In genomic region chr10:75097666-75098285, GRCh38 we compare ENCODE assay signal across 11 cellular contexts. TPM values are rescaled to one million over a fixed set of nuclear protein-coding genes. Genes with fewer than 3 reads are reported as not detected.
DNase-seq lines count a peak whose midpoint lies in the region; ATAC-seq and TF ChIP-seq lines count a peak whose summit lies in the region.
"Had no signal": no experiment of that assay in that cellular context is flagged by ENCODE, and none has a peak within 500 bp of the region (broad histone marks: within the 10 kb centered on the region; RNA-seq: fewer than 3 reads in every experiment).

No MANE protein-coding gene starts in this region.

- no peak overlapping the region for H3K4me2 ChIP-seq in Karpas-422 (ENCODE audit: low read depth, low read length, poor library complexity, severe bottlenecking)

- H3K4me1 Mint-ChIP-seq in brain (peaks cover 19% of the 10 kb centered on the region), nephron progenitor cell (peaks cover 19% of the 10 kb centered on the region)

- no peak overlapping the region for H3K27ac ChIP-seq in Karpas-422 (ENCODE audit: low read length)

- ATAC-seq in GM18909 (IDR thresholded peaks at IDR 0.05; ENCODE audit: poor library complexity, unreplicated experiment): no peak

- no peaks in the 10 kb centered on the region for H3K9me3 ChIP-seq in Karpas-422 (ENCODE audit: low read length)

- H3K4me1 ChIP-seq in Karpas-422 (ENCODE audit: low read length): peaks cover 10% of the 10 kb centered on the region

- H3K4me3 Mint-ChIP-seq in brain (no peak overlapping the region), nephron progenitor cell (no peak overlapping the region)
- H3K4me3 Mint-ChIP-seq: activated B cell treated with CpG ODN at 0.5 μM for 24 hours had no signal

- H3K27ac Mint-ChIP-seq in brain (peak overlapping the region in 1 of 5 experiments; percentile 53), nephron progenitor cell (no peak overlapping the region)
- H3K27ac Mint-ChIP-seq: activated B cell treated with CpG ODN at 0.5 μM for 24 hours had no signal

- H3K36me3 Mint-ChIP-seq in brain: no peaks in the 10 kb centered on the region
- H3K36me3 Mint-ChIP-seq in nephron progenitor cell (ENCODE audit: low read depth): no peaks in the 10 kb centered on the region

- TF ChIP-seq CTCF in brain (conservative IDR thresholded peaks at IDR 0.05) (peak; percentile 30 to 55), nephron progenitor cell (IDR thresholded peaks at IDR 0.05) (peak; percentile 17)

- H3K4me3 ChIP-seq in Karpas-422 (ENCODE audit: low read length): no peak overlapping the region

- no peaks in the 10 kb centered on the region for H3K9me2 ChIP-seq in Karpas-422 (replicated peaks; ENCODE audit: insufficient read depth, low read length)

- no peaks in the 10 kb centered on the region for H4K20me1 ChIP-seq in Karpas-422 (ENCODE audit: insufficient read depth, low read depth, low read length)

- no peak overlapping the region for H2AFZ ChIP-seq in Karpas-422 (ENCODE audit: low read length)

- DNase-seq in DMS53 (lab: John Stamatoyannopoulos, UW) (peak; percentile 49), DMS53 treated with DMSO at 0.1 percent for 48 hours (lab: John Stamatoyannopoulos, UW; ENCODE audit: unreplicated experiment) (no peak), Karpas-422 (peak; percentile 54), nephron progenitor cell (no peak), cortex of kidney (lab: John Stamatoyannopoulos, UW) (no peak)
- no peak for DNase-seq in activated CD4-positive, alpha-beta T cell treated with anti-CD3 and anti-CD28 coated beads, Interleukin-2, amount 50 U/mL, for 4 hours
- DNase-seq: activated B cell treated with CpG ODN at 0.5 μM for 24 hours, amygdala, NCI-H2081 treated with DMSO at 0.1 percent for 48 hours had no signal

- no peaks in the 10 kb centered on the region for H3K36me3 ChIP-seq in Karpas-422 (ENCODE audit: insufficient read depth, low read length)

- H3K9ac ChIP-seq in Karpas-422 (ENCODE audit: low read length): no peak overlapping the region

- H3K27me3 ChIP-seq in Karpas-422 (ENCODE audit: low read length): no peaks in the 10 kb centered on the region

- H3K27me3 Mint-ChIP-seq in brain: no peaks in the 10 kb centered on the region
- H3K27me3 Mint-ChIP-seq in nephron progenitor cell (ENCODE audit: low read depth, poor library complexity): peaks cover 15% of the 10 kb centered on the region

- peaks cover 0 to 3% (median 0%) of the 10 kb centered on the region in 5 experiments for H3K9me3 Mint-ChIP-seq in brain
- H3K9me3 Mint-ChIP-seq in nephron progenitor cell: no peaks in the 10 kb centered on the region
- H3K9me3 Mint-ChIP-seq: activated B cell treated with CpG ODN at 0.5 μM for 24 hours had no signal

- H3K79me2 ChIP-seq in Karpas-422 (ENCODE audit: low read length): no peaks in the 10 kb centered on the region

RNA-seq across cellular contexts. Expression of gene SAMD8, which starts 13.7 kb away (rescaled TPM):
- 15.7 and 18.8 TPM in 2 replicates for total RNA-seq in Karpas-422 (2014; rRNA removed; shearing (Covaris generic); ENCODE audit: low replicate concordance)
- 5.6 TPM for polyA plus RNA-seq in brain (ENCODE audit: insufficient read depth, low read depth, low replicate concordance)

Comparison
In these comparisons a context has a peak if more than half of its experiments do, and no peak if none do; other contexts are left out.
1. DNase-seq: peak in DMS53 (single experiment) and Karpas-422 (single experiment); none in DMS53 treated with DMSO at 0.1 percent for 48 hours (single experiment), nephron progenitor cell (single experiment), cortex of kidney (single experiment) and activated CD4-positive, alpha-beta T cell treated with anti-CD3 and anti-CD28 coated beads, Interleukin-2, amount 50 U/mL, for 4 hours (0 of 2).